In the genomic region with DNA sequence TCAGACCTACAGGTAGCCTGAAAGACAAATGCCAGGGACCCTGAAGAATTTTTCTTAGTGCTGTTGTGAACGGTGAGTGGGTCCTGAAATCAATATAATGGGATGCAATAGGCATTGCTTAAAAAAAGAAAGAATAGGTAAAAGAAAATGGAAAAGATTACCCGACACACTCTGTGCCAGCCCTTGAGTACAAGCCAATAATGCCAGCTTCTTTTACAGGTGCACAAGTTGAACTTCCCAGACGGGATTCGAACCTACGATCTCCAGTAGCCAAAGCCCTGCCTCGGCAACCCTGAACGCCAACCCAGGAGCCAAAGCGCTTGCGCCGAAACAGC, we compare ENCODE assay signal across 8 cellular contexts. TPM values are rescaled to one million over a fixed set of nuclear protein-coding genes. Genes with fewer than 3 reads are reported as not detected.
DNase-seq lines count a peak whose midpoint lies in the region; ATAC-seq, FAIRE-seq and TF ChIP-seq lines count a peak whose summit lies in the region.

No MANE protein-coding gene starts in this region.

- peaks cover 22% of the 10 kb centered on the region for H3K4me1 Mint-ChIP-seq in activated T-cell treated with anti-CD3 and anti-CD28 coated beads, Interleukin-2, amount 50 U/mL, for 72 hours (ENCODE audit: low read depth)
- peaks cover 15% of the 10 kb centered on the region for H3K4me1 Mint-ChIP-seq in activated T-helper 2 cell treated with anti-CD3 and anti-CD28 coated beads, Interferon-gamma antibody, Interleukin-2, Interleukin-4, amounts not matched to agents 10 μg/mL and 5 μg/mL and 100 μg/mL, durations not matched to agents 14 hours and 24 hours and 36 hours (ENCODE audit: low read depth)

- H3K36me3 ChIP-seq in kidney (ENCODE audit: control insufficient read depth in 1 of 2, insufficient read depth in 2 of 2, low read length in 2 of 2) = no peaks in the 10 kb centered on the region
- H3K36me3 ChIP-seq in testis (ENCODE audit: low read depth, missing control alignments) = no peaks in the 10 kb centered on the region
- H3K36me3 ChIP-seq in tibial artery = no peaks in the 10 kb centered on the region

- TF ChIP-seq CTCF in kidney (IDR thresholded peaks at IDR 0.05; ENCODE audit: borderline replicate concordance, extremely low read depth, insufficient read depth) (no peak), testis (IDR thresholded peaks at IDR 0.05) (no peak), tibial artery (IDR thresholded peaks at IDR 0.05) (no peak)

- ATAC-seq in activated T-cell treated with anti-CD3 and anti-CD28 coated beads, Interleukin-2, amount 50 U/mL, for 72 hours (replicated peaks in 1 of 2) = no peak

- peak overlapping the region; percentile 59 for H3K27ac Mint-ChIP-seq in activated T-cell treated with anti-CD3 and anti-CD28 coated beads, Interleukin-2, amount 50 U/mL, for 72 hours
- H3K27ac Mint-ChIP-seq in activated T-helper 2 cell treated with anti-CD3 and anti-CD28 coated beads, Interferon-gamma antibody, Interleukin-2, Interleukin-4, amounts not matched to agents 10 μg/mL and 5 μg/mL and 100 μg/mL, durations not matched to agents 14 hours and 24 hours and 36 hours = peak overlapping the region; percentile 93

- peak overlapping the region; percentile 63 to 85 for H3K4me3 ChIP-seq in kidney (ENCODE audit: low read length in 2 of 2)
- peak overlapping the region; percentile 57 to 73 for H3K4me3 ChIP-seq in testis
- H3K4me3 ChIP-seq in tibial artery = peak overlapping the region in 1 of 2 donors; percentile 67

- no peak overlapping the region for H3K9ac ChIP-seq in kidney (ENCODE audit: low read length in 2 of 2)

- H3K9me3 Mint-ChIP-seq in activated T-cell treated with anti-CD3 and anti-CD28 coated beads, Interleukin-2, amount 50 U/mL, for 72 hours = no peaks in the 10 kb centered on the region
- H3K9me3 Mint-ChIP-seq in activated T-helper 2 cell treated with anti-CD3 and anti-CD28 coated beads, Interferon-gamma antibody, Interleukin-2, Interleukin-4, amounts not matched to agents 10 μg/mL and 5 μg/mL and 100 μg/mL, durations not matched to agents 14 hours and 24 hours and 36 hours = no peaks in the 10 kb centered on the region

- H3K27ac ChIP-seq in kidney (ENCODE audit: low read depth in 2 of 2, low read length in 2 of 2) (no peak overlapping the region), testis (peak overlapping the region in 1 of 2 donors; percentile 86), tibial artery (peak overlapping the region in 1 of 2 donors; percentile 85)

- H3K4me1 ChIP-seq in kidney (ENCODE audit: control insufficient read depth in 1 of 2, insufficient read depth in 1 of 2, low read depth in 1 of 2, low read length in 2 of 2) (no peaks in the 10 kb centered on the region), testis (no peaks in the 10 kb centered on the region), tibial artery (peaks cover 0 to 5% (median 0%) of the 10 kb centered on the region in 4 donors)

- peaks cover 5% of the 10 kb centered on the region for H3K27me3 Mint-ChIP-seq in activated T-cell treated with anti-CD3 and anti-CD28 coated beads, Interleukin-2, amount 50 U/mL, for 72 hours (ENCODE audit: low read depth)
- H3K27me3 Mint-ChIP-seq in activated T-helper 2 cell treated with anti-CD3 and anti-CD28 coated beads, Interferon-gamma antibody, Interleukin-2, Interleukin-4, amounts not matched to agents 10 μg/mL and 5 μg/mL and 100 μg/mL, durations not matched to agents 14 hours and 24 hours and 36 hours (ENCODE audit: low read depth) = no peaks in the 10 kb centered on the region

- H3K4me3 Mint-ChIP-seq in activated T-cell treated with anti-CD3 and anti-CD28 coated beads, Interleukin-2, amount 50 U/mL, for 72 hours = peak overlapping the region; percentile 86 to 96
- peak overlapping the region; percentile 89 for H3K4me3 Mint-ChIP-seq in activated T-helper 2 cell treated with anti-CD3 and anti-CD28 coated beads, Interferon-gamma antibody, Interleukin-2, Interleukin-4, amounts not matched to agents 10 μg/mL and 5 μg/mL and 100 μg/mL, durations not matched to agents 14 hours and 24 hours and 36 hours (ENCODE audit: low read depth)

- 3 to 4% methylated on average over 5 to 10 of the region's 10 CpGs for WGBS in testis, 2 donors

- DNase-seq in activated T-cell treated with anti-CD3 and anti-CD28 coated beads, Interleukin-2, amount 50 U/mL, for 72 hours = no peak
- DNase-seq in activated T-cell treated with anti-CD3 and anti-CD28 coated beads, Interleukin-2, amount 50 U/mL, for 48 hours = no peak
- no peak for DNase-seq in activated T-helper 2 cell treated with anti-CD3 and anti-CD28 coated beads, Interferon-gamma antibody, Interleukin-2, Interleukin-4, amounts not matched to agents 10 μg/mL and 5 μg/mL and 100 μg/mL, durations not matched to agents 14 hours and 24 hours and 36 hours (ENCODE audit: low spot score)
- DNase-seq in kidney (no peak), testis (no peak), nucleus accumbens (lab: John Stamatoyannopoulos, UW) (no peak), tibial artery (no peak), UCSD-AML1 (lab: John Stamatoyannopoulos, UW; ENCODE audit: unreplicated experiment) (no peak)

- H3K27me3 ChIP-seq in testis = no peaks in the 10 kb centered on the region
- no peaks in the 10 kb centered on the region for H3K27me3 ChIP-seq in tibial artery

- no peak for FAIRE-seq in kidney (lab: Jason Lieb, UNC)

- intact Hi-C loops in activated T-helper 2 cell treated with anti-CD3 and anti-CD28 coated beads, Interferon-gamma antibody, Interleukin-2, Interleukin-4, amounts not matched to agents 10 μg/mL and 5 μg/mL and 100 μg/mL, durations not matched to agents 14 hours and 24 hours and 36 hours (cut with micrococcal nuclease) = loop anchor here (1.0 to 5.0 kb wide), 5 partner anchors 14 to 220 kb away; partner anchors contain the start of gene OTUD5
- intact Hi-C loops in kidney (cut with DNase I) (no loop called here), testis (cut with DNase I; ENCODE audit: low total_unique reads) (no loop called here), tibial artery (cut with DNase I; ENCODE audit: low total_unique reads) (loop anchor here (5.0 kb wide), 1 partner anchor 65 kb away; the partner anchor contains the start of gene HDAC6)

- H3K9me3 ChIP-seq in kidney (ENCODE audit: control insufficient read depth in 1 of 2, low read length in 2 of 2) (no peaks in the 10 kb centered on the region), testis (no peaks in the 10 kb centered on the region), tibial artery (no peaks in the 10 kb centered on the region)

- H3K36me3 Mint-ChIP-seq in activated T-cell treated with anti-CD3 and anti-CD28 coated beads, Interleukin-2, amount 50 U/mL, for 72 hours (ENCODE audit: insufficient read depth in 2 of 2) = peaks cover 0 to 2% of the 10 kb centered on the region in 2 donors
- peaks cover 3% of the 10 kb centered on the region for H3K36me3 Mint-ChIP-seq in activated T-helper 2 cell treated with anti-CD3 and anti-CD28 coated beads, Interferon-gamma antibody, Interleukin-2, Interleukin-4, amounts not matched to agents 10 μg/mL and 5 μg/mL and 100 μg/mL, durations not matched to agents 14 hours and 24 hours and 36 hours (ENCODE audit: low read depth)

- TF ChIP-seq POLR2A in testis (IDR thresholded peaks at IDR 0.05) = no peak

RNA-seq across cellular contexts. Expression of gene GLOD5, which starts 24.7 kb away (rescaled TPM):
- not detected for total RNA-seq in activated T-cell treated with anti-CD3 and anti-CD28 coated beads, Interleukin-2, amount 50 U/mL, for 72 hours
- not detected in 2 replicates for total RNA-seq in activated T-helper 2 cell treated with anti-CD3 and anti-CD28 coated beads, Interferon-gamma antibody, Interleukin-2, Interleukin-4, amounts not matched to agents 10 μg/mL and 5 μg/mL and 100 μg/mL, durations not matched to agents 14 hours and 24 hours and 36 hours
- total RNA-seq in kidney (0.94 TPM), testis (not detected)
- polyA plus RNA-seq in kidney (ENCODE audit: insufficient read depth, low read depth, low replicate concordance) (12.6 TPM), testis (ENCODE audit: insufficient read depth, low read depth, low replicate concordance) (0.83 TPM)

RNA-seq across cellular contexts. Expression of gene SUV39H1, which starts 40.3 kb away (rescaled TPM):
- total RNA-seq in activated T-cell treated with anti-CD3 and anti-CD28 coated beads, Interleukin-2, amount 50 U/mL, for 72 hours = 10 to 100 TPM; 29.4 to 34.8 TPM
- total RNA-seq in activated T-helper 2 cell treated with anti-CD3 and anti-CD28 coated beads, Interferon-gamma antibody, Interleukin-2, Interleukin-4, amounts not matched to agents 10 μg/mL and 5 μg/mL and 100 μg/mL, durations not matched to agents 14 hours and 24 hours and 36 hours = 28.8 and 29.6 TPM in 2 replicates
- total RNA-seq in kidney (5.0 TPM), testis (10 to 100 TPM; 16.5 to 16.7 TPM)
- polyA plus RNA-seq in kidney (ENCODE audit: insufficient read depth, low read depth, low replicate concordance) (2.8 TPM), testis (ENCODE audit: insufficient read depth, low read depth, low replicate concordance) (10.3 TPM)

RNA-seq across cellular contexts. Expression of gene GATA1, which starts 49.5 kb away (rescaled TPM):
- under 1 TPM; 0.22 to 0.35 TPM for total RNA-seq in activated T-cell treated with anti-CD3 and anti-CD28 coated beads, Interleukin-2, amount 50 U/mL, for 72 hours
- not detected in 2 replicates for total RNA-seq in activated T-helper 2 cell treated with anti-CD3 and anti-CD28 coated beads, Interferon-gamma antibody, Interleukin-2, Interleukin-4, amounts not matched to agents 10 μg/mL and 5 μg/mL and 100 μg/mL, durations not matched to agents 14 hours and 24 hours and 36 hours
- total RNA-seq in kidney (0.60 TPM), testis (under 1 TPM in 1 of 2 donors, not detected in 1; 0.24 TPM)
- polyA plus RNA-seq in kidney (ENCODE audit: insufficient read depth, low read depth, low replicate concordance) (not detected), testis (ENCODE audit: insufficient read depth, low read depth, low replicate concordance) (1.3 TPM)

RNA-seq across cellular contexts. Expression of gene WAS, which starts 53.2 kb away (rescaled TPM):
- total RNA-seq in activated T-cell treated with anti-CD3 and anti-CD28 coated beads, Interleukin-2, amount 50 U/mL, for 72 hours = 10 to 100 TPM; 81.4 to 83.9 TPM
- 117 and 120 TPM in 2 replicates for total RNA-seq in activated T-helper 2 cell treated with anti-CD3 and anti-CD28 coated beads, Interferon-gamma antibody, Interleukin-2, Interleukin-4, amounts not matched to agents 10 μg/mL and 5 μg/mL and 100 μg/mL, durations not matched to agents 14 hours and 24 hours and 36 hours
- 14.2 TPM for total RNA-seq in kidney
- 2.2 TPM for polyA plus RNA-seq in kidney (ENCODE audit: insufficient read depth, low read depth, low replicate concordance)
- total RNA-seq in testis = 1 to 10 TPM; 2.5 to 5.5 TPM
- polyA plus RNA-seq in testis (ENCODE audit: insufficient read depth, low read depth, low replicate concordance) = 4.7 TPM

Comparison
In these comparisons a context has a peak if more than half of its experiments do, and no peak if none do; other contexts are left out.
1. intact Hi-C loops: an anchor here in activated T-helper 2 cell treated with anti-CD3 and anti-CD28 coated beads, Interferon-gamma antibody, Interleukin-2, Interleukin-4, amounts not matched to agents 10 μg/mL and 5 μg/mL and 100 μg/mL, durations not matched to agents 14 hours and 24 hours and 36 hours (1.0 to 5.0 kb wide) and tibial artery (5.0 kb wide); none called in kidney and testis.